12 cellular contexts compared by ENCODE assay signal in genomic region chr3:126912491-126913195, GRCh38.
DNase-seq lines count a peak whose midpoint lies in the region; ATAC-seq and TF ChIP-seq lines count a peak whose summit lies in the region.
"Had no signal": no experiment of that assay in that cellular context is flagged by ENCODE, and none has a peak within 500 bp of the region (broad histone marks: within the 10 kb centered on the region; RNA-seq: fewer than 3 reads in every experiment).

No MANE protein-coding gene starts in this region.

- intact Hi-C loops in activated B cell treated with CpG ODN at 0.5 μM for 24 hours (cut with micrococcal nuclease) (loop anchor here (2.0 to 10.0 kb wide), 3 partner anchors 22 to 1838 kb away; partner anchors contain the start of gene SLC41A3), left colon (cut with DNase I, micrococcal nuclease) (no loop called here)

- no peak overlapping the region for H2BK5ac ChIP-seq in H9 (ENCODE audit: insufficient read length, low read length)

- WGBS in H9 (ENCODE audit: extremely low coverage, insufficient read length, low lambda C conversion rate): no CpG with 5 or more reads among the region's 12 CpGs

- no peaks in the 10 kb centered on the region for H3K23me2 ChIP-seq in H9 (ENCODE audit: insufficient read length, low read depth, low read length, poor library complexity, severe bottlenecking)

- H4K8ac ChIP-seq in H9 (replicated peaks; ENCODE audit: insufficient read length, low read depth, low read length): no peak overlapping the region

- no peaks in the 10 kb centered on the region for H3K9me3 Mint-ChIP-seq in H9
- no peaks in the 10 kb centered on the region for H3K9me3 Mint-ChIP-seq in activated B cell treated with CpG ODN at 0.5 μM for 24 hours
- peaks cover 0 to 5% (median 0%) of the 10 kb centered on the region in 6 donors for H3K9me3 Mint-ChIP-seq in immature natural killer cell

- H2BK20ac ChIP-seq in H9 (ENCODE audit: low read depth, low read length, poor library complexity, severe bottlenecking): no peak overlapping the region

- no peak overlapping the region for H3K56ac ChIP-seq in H9 (ENCODE audit: insufficient read length, low read depth, low read length)

- CTCF ChIA-PET in activated B cell treated with CpG ODN at 0.5 μM for 24 hours (lab: Charles Lee): interaction anchor here (1.5 to 2.1 kb wide), 2 partner anchors 69 to 160 kb away, joined by 7 to 10 read pairs; no protein-coding TSS in a partner anchor

- H3K79me1 ChIP-seq in H9 (ENCODE audit: insufficient read depth, low read depth, low read length, poor library complexity, severe bottlenecking): no peaks in the 10 kb centered on the region

- no peak overlapping the region for H2AK5ac ChIP-seq in H9 (ENCODE audit: insufficient read length, low read length)

- no peak overlapping the region for H3K27ac ChIP-seq in H9 (ENCODE audit: insufficient read length, low read depth, low read length)
- H3K27ac ChIP-seq: C4-2B had no signal

- no peaks in the 10 kb centered on the region for H3K27me3 Mint-ChIP-seq in H9 (ENCODE audit: low read depth)
- peaks cover 30% of the 10 kb centered on the region for H3K27me3 Mint-ChIP-seq in activated B cell treated with CpG ODN at 0.5 μM for 24 hours
- H3K27me3 Mint-ChIP-seq in immature natural killer cell (ENCODE audit: low read depth in 3 of 3): peaks cover 37 to 65% (median 40%) of the 10 kb centered on the region in 3 donors

- H2AFZ ChIP-seq in H9 (ENCODE audit: low read length): no peak overlapping the region

- no peak overlapping the region for H2BK120ac ChIP-seq in H9 (ENCODE audit: low read depth, low read length, poor library complexity, severe bottlenecking)

- H4K20me1 ChIP-seq in H9 (ENCODE audit: control insufficient read depth, insufficient read depth, insufficient read length): no peaks in the 10 kb centered on the region

- no peak overlapping the region for H3K23ac ChIP-seq in H9 (ENCODE audit: insufficient read length, low read depth, low read length)

- no peak overlapping the region for H3K18ac ChIP-seq in H9 (ENCODE audit: insufficient read length, low read depth, low read length)

- H3K9ac ChIP-seq in H9 (ENCODE audit: extremely low read depth, insufficient read length, low read length): no peak overlapping the region

- H3K4me3 Mint-ChIP-seq in H9 (no peak overlapping the region), activated B cell treated with CpG ODN at 0.5 μM for 24 hours (no peak overlapping the region), immature natural killer cell (peak overlapping the region in 4 of 5 donors; percentile 74 to 87 (median 79))

- H3K36me3 ChIP-seq in H7 (replicated peaks; ENCODE audit: control insufficient read depth, insufficient read depth, low read length): no peaks in the 10 kb centered on the region; the same call in 1 of the 2 replicates

- H2BK15ac ChIP-seq in H9 (ENCODE audit: low read depth, low read length): 0 out of 2 replicates have a peak overlapping the region, but pooled peaks have one; percentile 38

- H3K4me3 ChIP-seq in H7 (ENCODE audit: insufficient read depth, low read depth, low read length): no peak overlapping the region

- H3K36me3 Mint-ChIP-seq in H9 (ENCODE audit: insufficient read depth in 1 of 3, low read depth in 3 of 3) (peaks cover 0 to 4% (median 3%) of the 10 kb centered on the region in 3 experiments; a peak in 3 of 7 replicates), activated B cell treated with CpG ODN at 0.5 μM for 24 hours (ENCODE audit: low read depth) (peaks cover 4% of the 10 kb centered on the region), immature natural killer cell (peaks cover 13 to 19% (median 16%) of the 10 kb centered on the region in 3 donors)

- H3K79me2 ChIP-seq in H9 (ENCODE audit: insufficient read depth, low read length): no peaks in the 10 kb centered on the region

- 0 out of 2 replicates have a peak, but pooled peaks cover 6% of the 10 kb centered on the region for H3K4me1 ChIP-seq in H9 (ENCODE audit: insufficient read depth, low read length)

- POLR2A ChIA-PET in activated B cell treated with CpG ODN at 0.5 μM for 24 hours (lab: Charles Lee): interaction anchor here (1.0 to 4.0 kb wide), 6 partner anchors 12 to 69 kb away, joined by 3 to 44 read pairs (median 6); partner anchors contain the start of gene PLXNA1

- H3K14ac ChIP-seq in H9 (ENCODE audit: insufficient read depth, low read length): no peak overlapping the region; the same call in 1 of the 2 replicates

- no peak overlapping the region for H4K91ac ChIP-seq in H9 (ENCODE audit: insufficient read length, low read depth, low read length)

- peak overlapping the region in 1 of 3 experiments; percentile 70; a peak in 2 of 7 replicates for H3K27ac Mint-ChIP-seq in H9
- peak overlapping the region; percentile 95 for H3K27ac Mint-ChIP-seq in activated B cell treated with CpG ODN at 0.5 μM for 24 hours
- peak overlapping the region in 2 of 6 donors; percentile 77 to 90 for H3K27ac Mint-ChIP-seq in immature natural killer cell

- H3K4ac ChIP-seq in H9 (ENCODE audit: low read depth, low read length): no peak overlapping the region

- DNase-seq in CD1c-positive myeloid dendritic cell (ENCODE audit: extremely low spot score): peak; percentile 20
- no peak for DNase-seq in H9
- DNase-seq in activated B cell treated with CpG ODN at 0.5 μM for 24 hours: no peak
- no peak for DNase-seq in immature natural killer cell
- DNase-seq in HT-29 (ENCODE audit: low spot score): no peak
- no peak for DNase-seq in HK-2 (ENCODE audit: unreplicated experiment)
- no peak for DNase-seq in H7
- DNase-seq in left colon: no peak
- DNase-seq: activated CD8-positive, alpha-beta memory T cell treated with anti-CD3 and anti-CD28 coated beads, Interleukin-2, amount 50 U/mL, for 4 hours; NCI-H1436; SHP77 treated with DMSO at 0.1 percent for 48 hours had no signal

- H2BK12ac ChIP-seq in H9 (ENCODE audit: insufficient read length, low read depth, low read length): no peak overlapping the region

- no peak overlapping the region for H3T11ph ChIP-seq in H9 (ENCODE audit: low read length)

- ATAC-seq in activated B cell treated with CpG ODN at 0.5 μM for 24 hours (ENCODE audit: low read depth) (no peak), left colon (no peak)

- peaks cover 7% of the 10 kb centered on the region in 2 experiments; a peak in 3 of 4 replicates for H3K4me1 Mint-ChIP-seq in H9
- peaks cover 44% of the 10 kb centered on the region for H3K4me1 Mint-ChIP-seq in activated B cell treated with CpG ODN at 0.5 μM for 24 hours
- peaks cover 54 to 59% of the 10 kb centered on the region in 2 donors for H3K4me1 Mint-ChIP-seq in immature natural killer cell

- TF ChIP-seq CTCF in H9 (conservative IDR thresholded peaks at IDR 0.05) (no peak), activated B cell treated with CpG ODN at 0.5 μM for 24 hours (IDR thresholded peaks at IDR 0.05) (no peak)

- no peaks in the 10 kb centered on the region for H3K9me3 ChIP-seq in H9 (ENCODE audit: control insufficient read depth, low read depth, low read length)

- H3K4me2 ChIP-seq in H9 (ENCODE audit: insufficient read depth, insufficient read length, low read length): no peak overlapping the region

- no peak overlapping the region for H4K5ac ChIP-seq in H9 (ENCODE audit: insufficient read length, low read depth, low read length)

- H3K27me3 ChIP-seq in H9 (ENCODE audit: insufficient read depth, low read length) (no peaks in the 10 kb centered on the region), H7 (ENCODE audit: control insufficient read depth, insufficient read depth, low read length) (no peaks in the 10 kb centered on the region)

Comparison
In these comparisons a context has a peak if more than half of its experiments do, and no peak if none do; other contexts are left out.
1. H3K4me3 Mint-ChIP-seq: peak in immature natural killer cell (4 of 5); none in H9 (0 of 2) and activated B cell treated with CpG ODN at 0.5 μM for 24 hours (single experiment).